ENCODE assay signal across 1 cellular context in the genomic region with DNA sequence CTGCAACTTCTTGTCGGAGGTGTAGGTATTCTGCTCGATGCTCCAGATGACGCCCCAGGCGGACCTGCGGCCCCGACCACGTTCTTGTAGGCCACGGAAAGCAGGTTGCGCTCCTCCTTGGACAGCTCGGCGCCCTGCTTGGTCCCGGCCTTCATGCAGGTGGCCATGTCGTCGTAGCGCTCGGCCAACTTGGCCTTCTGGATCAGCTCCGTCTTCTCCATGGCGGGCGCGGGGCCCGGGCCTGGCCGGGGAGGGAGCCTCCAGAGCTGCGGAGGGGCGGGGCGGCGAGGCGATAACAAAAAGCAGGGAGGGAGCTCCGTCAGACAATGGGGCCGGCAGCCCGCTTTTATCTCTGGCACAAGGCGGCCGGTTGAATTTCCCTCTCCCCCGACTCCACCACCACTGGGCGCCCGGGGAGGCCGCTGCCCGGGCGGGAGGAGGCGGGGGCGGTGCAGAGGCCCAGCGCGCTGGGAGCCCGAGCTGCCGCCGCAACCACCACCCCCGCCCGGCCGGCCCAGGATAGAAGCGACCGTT.
TF ChIP-seq lines count a peak whose summit lies in the region.

No MANE protein-coding gene starts in this region.

TF ChIP-seq in K562, 482 proteins besides CTCF, POLR2A, EP300 and RAD21 (continued from another document):
- TF ChIP-seq, protein P1, sequence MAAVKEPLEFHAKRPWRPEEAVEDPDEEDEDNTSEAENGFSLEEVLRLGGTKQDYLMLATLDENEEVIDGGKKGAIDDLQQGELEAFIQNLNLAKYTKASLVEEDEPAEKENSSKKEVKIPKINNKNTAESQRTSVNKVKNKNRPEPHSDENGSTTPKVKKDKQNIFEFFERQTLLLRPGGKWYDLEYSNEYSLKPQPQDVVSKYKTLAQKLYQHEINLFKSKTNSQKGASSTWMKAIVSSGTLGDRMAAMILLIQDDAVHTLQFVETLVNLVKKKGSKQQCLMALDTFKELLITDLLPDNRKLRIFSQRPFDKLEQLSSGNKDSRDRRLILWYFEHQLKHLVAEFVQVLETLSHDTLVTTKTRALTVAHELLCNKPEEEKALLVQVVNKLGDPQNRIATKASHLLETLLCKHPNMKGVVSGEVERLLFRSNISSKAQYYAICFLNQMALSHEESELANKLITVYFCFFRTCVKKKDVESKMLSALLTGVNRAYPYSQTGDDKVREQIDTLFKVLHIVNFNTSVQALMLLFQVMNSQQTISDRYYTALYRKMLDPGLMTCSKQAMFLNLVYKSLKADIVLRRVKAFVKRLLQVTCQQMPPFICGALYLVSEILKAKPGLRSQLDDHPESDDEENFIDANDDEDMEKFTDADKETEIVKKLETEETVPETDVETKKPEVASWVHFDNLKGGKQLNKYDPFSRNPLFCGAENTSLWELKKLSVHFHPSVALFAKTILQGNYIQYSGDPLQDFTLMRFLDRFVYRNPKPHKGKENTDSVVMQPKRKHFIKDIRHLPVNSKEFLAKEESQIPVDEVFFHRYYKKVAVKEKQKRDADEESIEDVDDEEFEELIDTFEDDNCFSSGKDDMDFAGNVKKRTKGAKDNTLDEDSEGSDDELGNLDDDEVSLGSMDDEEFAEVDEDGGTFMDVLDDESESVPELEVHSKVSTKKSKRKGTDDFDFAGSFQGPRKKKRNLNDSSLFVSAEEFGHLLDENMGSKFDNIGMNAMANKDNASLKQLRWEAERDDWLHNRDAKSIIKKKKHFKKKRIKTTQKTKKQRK (IDR thresholded peaks at IDR 0.05; ENCODE audit: borderline replicate concordance, low read depth, low read length) = no peak
- TF ChIP-seq, protein P2, sequence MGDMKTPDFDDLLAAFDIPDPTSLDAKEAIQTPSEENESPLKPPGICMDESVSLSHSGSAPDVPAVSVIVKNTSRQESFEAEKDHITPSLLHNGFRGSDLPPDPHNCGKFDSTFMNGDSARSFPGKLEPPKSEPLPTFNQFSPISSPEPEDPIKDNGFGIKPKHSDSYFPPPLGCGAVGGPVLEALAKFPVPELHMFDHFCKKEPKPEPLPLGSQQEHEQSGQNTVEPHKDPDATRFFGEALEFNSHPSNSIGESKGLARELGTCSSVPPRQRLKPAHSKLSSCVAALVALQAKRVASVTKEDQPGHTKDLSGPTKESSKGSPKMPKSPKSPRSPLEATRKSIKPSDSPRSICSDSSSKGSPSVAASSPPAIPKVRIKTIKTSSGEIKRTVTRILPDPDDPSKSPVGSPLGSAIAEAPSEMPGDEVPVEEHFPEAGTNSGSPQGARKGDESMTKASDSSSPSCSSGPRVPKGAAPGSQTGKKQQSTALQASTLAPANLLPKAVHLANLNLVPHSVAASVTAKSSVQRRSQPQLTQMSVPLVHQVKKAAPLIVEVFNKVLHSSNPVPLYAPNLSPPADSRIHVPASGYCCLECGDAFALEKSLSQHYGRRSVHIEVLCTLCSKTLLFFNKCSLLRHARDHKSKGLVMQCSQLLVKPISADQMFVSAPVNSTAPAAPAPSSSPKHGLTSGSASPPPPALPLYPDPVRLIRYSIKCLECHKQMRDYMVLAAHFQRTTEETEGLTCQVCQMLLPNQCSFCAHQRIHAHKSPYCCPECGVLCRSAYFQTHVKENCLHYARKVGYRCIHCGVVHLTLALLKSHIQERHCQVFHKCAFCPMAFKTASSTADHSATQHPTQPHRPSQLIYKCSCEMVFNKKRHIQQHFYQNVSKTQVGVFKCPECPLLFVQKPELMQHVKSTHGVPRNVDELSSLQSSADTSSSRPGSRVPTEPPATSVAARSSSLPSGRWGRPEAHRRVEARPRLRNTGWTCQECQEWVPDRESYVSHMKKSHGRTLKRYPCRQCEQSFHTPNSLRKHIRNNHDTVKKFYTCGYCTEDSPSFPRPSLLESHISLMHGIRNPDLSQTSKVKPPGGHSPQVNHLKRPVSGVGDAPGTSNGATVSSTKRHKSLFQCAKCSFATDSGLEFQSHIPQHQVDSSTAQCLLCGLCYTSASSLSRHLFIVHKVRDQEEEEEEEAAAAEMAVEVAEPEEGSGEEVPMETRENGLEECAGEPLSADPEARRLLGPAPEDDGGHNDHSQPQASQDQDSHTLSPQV (IDR thresholded peaks at IDR 0.05) = 0 out of 2 replicates have a peak, but pooled peaks have one; percentile 36
- TF ChIP-seq ZNF79 (CRISPR knock-in tag; IDR thresholded peaks at IDR 0.05; ENCODE audit: low read depth) (no peak), TCF7L2 (IDR thresholded peaks at IDR 0.05; ENCODE audit: low read depth, low read length) (peak; percentile 65; the same call in 1 of the 2 replicates), ZNF764 (CRISPR knock-in tag; IDR thresholded peaks at IDR 0.05; ENCODE audit: low read depth) (no peak), ZNF232 (CRISPR knock-in tag; IDR thresholded peaks at IDR 0.05) (no peak), ZNF707 (CRISPR knock-in tag; conservative IDR thresholded peaks at IDR 0.05) (no peak), RCOR1 (IDR thresholded peaks at IDR 0.05; ENCODE audit: borderline replicate concordance in 1 of 2, low read depth in 2 of 2, low read length in 2 of 2) (0 out of 4 replicates have a peak, but pooled peaks of 1 of the 2 experiments have one; percentile 5), ZNF57 (CRISPR knock-in tag; IDR thresholded peaks at IDR 0.05) (no peak), EGR1 (conservative IDR thresholded peaks at IDR 0.05) (peak; percentile 75), SUPT5H (IDR thresholded peaks at IDR 0.05) (no peak), TAL1 (IDR thresholded peaks at IDR 0.05) (no peak), TCF7 (IDR thresholded peaks at IDR 0.05; ENCODE audit: borderline replicate concordance) (peak; percentile 28; the same call in 1 of the 2 replicates), SOX6 (IDR thresholded peaks at IDR 0.05) (peak; percentile 90), EZH2 (IDR thresholded peaks at IDR 0.05; ENCODE audit: borderline replicate concordance, low read depth, low read length) (no peak), BRD9 (IDR thresholded peaks at IDR 0.05; ENCODE audit: low read depth, partially characterized antibody) (no peak), POLR3G (IDR thresholded peaks at IDR 0.05; ENCODE audit: extremely low read depth, insufficient read length, insufficient replicate concordance) (no peak), BHLHE40 (IDR thresholded peaks at IDR 0.05; ENCODE audit: low read length) (peak; percentile 42), NONO (IDR thresholded peaks at IDR 0.05; ENCODE audit: low read depth in 2 of 2, low read length in 1 of 2) (peak in 1 of 2 experiments; percentile 66; a peak in 1 of 4 replicates), STAT5B (CRISPR knock-in tag; IDR thresholded peaks at IDR 0.05) (no peak), TBP (optimal IDR thresholded peaks at IDR 0.05; ENCODE audit: low read depth, low read length) (peak; percentile 31), FIP1L1 (IDR thresholded peaks at IDR 0.05; ENCODE audit: low read depth, low read length, poor library complexity, severe bottlenecking) (no peak), CBFA2T3 (IDR thresholded peaks at IDR 0.05) (peak; percentile 30; the same call in 1 of the 2 replicates)
- TF ChIP-seq, protein P3, sequence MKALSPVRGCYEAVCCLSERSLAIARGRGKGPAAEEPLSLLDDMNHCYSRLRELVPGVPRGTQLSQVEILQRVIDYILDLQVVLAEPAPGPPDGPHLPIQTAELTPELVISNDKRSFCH (CRISPR knock-in tag; IDR thresholded peaks at IDR 0.05) = no peak
- TF ChIP-seq, protein P3 (tag; IDR thresholded peaks at IDR 0.05) = no peak
- TF ChIP-seq, protein P4, sequence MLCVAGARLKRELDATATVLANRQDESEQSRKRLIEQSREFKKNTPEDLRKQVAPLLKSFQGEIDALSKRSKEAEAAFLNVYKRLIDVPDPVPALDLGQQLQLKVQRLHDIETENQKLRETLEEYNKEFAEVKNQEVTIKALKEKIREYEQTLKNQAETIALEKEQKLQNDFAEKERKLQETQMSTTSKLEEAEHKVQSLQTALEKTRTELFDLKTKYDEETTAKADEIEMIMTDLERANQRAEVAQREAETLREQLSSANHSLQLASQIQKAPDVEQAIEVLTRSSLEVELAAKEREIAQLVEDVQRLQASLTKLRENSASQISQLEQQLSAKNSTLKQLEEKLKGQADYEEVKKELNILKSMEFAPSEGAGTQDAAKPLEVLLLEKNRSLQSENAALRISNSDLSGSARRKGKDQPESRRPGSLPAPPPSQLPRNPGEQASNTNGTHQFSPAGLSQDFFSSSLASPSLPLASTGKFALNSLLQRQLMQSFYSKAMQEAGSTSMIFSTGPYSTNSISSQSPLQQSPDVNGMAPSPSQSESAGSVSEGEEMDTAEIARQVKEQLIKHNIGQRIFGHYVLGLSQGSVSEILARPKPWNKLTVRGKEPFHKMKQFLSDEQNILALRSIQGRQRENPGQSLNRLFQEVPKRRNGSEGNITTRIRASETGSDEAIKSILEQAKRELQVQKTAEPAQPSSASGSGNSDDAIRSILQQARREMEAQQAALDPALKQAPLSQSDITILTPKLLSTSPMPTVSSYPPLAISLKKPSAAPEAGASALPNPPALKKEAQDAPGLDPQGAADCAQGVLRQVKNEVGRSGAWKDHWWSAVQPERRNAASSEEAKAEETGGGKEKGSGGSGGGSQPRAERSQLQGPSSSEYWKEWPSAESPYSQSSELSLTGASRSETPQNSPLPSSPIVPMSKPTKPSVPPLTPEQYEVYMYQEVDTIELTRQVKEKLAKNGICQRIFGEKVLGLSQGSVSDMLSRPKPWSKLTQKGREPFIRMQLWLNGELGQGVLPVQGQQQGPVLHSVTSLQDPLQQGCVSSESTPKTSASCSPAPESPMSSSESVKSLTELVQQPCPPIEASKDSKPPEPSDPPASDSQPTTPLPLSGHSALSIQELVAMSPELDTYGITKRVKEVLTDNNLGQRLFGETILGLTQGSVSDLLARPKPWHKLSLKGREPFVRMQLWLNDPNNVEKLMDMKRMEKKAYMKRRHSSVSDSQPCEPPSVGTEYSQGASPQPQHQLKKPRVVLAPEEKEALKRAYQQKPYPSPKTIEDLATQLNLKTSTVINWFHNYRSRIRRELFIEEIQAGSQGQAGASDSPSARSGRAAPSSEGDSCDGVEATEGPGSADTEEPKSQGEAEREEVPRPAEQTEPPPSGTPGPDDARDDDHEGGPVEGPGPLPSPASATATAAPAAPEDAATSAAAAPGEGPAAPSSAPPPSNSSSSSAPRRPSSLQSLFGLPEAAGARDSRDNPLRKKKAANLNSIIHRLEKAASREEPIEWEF (CRISPR knock-in tag; IDR thresholded peaks at IDR 0.05) = no peak
- TF ChIP-seq, protein P5, sequence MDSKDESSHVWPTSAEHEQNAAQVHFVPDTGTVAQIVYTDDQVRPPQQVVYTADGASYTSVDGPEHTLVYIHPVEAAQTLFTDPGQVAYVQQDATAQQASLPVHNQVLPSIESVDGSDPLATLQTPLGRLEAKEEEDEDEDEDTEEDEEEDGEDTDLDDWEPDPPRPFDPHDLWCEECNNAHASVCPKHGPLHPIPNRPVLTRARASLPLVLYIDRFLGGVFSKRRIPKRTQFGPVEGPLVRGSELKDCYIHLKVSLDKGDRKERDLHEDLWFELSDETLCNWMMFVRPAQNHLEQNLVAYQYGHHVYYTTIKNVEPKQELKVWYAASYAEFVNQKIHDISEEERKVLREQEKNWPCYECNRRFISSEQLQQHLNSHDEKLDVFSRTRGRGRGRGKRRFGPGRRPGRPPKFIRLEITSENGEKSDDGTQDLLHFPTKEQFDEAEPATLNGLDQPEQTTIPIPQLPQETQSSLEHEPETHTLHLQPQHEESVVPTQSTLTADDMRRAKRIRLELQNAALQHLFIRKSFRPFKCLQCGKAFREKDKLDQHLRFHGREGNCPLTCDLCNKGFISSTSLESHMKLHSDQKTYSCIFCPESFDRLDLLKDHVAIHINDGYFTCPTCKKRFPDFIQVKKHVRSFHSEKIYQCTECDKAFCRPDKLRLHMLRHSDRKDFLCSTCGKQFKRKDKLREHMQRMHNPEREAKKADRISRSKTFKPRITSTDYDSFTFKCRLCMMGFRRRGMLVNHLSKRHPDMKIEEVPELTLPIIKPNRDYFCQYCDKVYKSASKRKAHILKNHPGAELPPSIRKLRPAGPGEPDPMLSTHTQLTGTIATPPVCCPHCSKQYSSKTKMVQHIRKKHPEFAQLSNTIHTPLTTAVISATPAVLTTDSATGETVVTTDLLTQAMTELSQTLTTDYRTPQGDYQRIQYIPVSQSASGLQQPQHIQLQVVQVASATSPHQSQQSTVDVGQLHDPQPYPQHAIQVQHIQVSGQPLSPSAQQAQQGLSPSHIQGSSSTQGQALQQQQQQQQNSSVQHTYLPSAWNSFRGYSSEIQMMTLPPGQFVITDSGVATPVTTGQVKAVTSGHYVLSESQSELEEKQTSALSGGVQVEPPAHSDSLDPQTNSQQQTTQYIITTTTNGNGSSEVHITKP (IDR thresholded peaks at IDR 0.05; ENCODE audit: partially characterized antibody) = peak; percentile 95
- TF ChIP-seq, protein P6, sequence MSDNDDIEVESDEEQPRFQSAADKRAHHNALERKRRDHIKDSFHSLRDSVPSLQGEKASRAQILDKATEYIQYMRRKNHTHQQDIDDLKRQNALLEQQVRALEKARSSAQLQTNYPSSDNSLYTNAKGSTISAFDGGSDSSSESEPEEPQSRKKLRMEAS (CRISPR knock-in tag; IDR thresholded peaks at IDR 0.05) = peak; percentile 52; the same call in 1 of the 2 replicates
- TF ChIP-seq, protein P7, sequence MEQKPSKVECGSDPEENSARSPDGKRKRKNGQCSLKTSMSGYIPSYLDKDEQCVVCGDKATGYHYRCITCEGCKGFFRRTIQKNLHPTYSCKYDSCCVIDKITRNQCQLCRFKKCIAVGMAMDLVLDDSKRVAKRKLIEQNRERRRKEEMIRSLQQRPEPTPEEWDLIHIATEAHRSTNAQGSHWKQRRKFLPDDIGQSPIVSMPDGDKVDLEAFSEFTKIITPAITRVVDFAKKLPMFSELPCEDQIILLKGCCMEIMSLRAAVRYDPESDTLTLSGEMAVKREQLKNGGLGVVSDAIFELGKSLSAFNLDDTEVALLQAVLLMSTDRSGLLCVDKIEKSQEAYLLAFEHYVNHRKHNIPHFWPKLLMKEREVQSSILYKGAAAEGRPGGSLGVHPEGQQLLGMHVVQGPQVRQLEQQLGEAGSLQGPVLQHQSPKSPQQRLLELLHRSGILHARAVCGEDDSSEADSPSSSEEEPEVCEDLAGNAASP (IDR thresholded peaks at IDR 0.05) = no peak
- TF ChIP-seq, protein P8, sequence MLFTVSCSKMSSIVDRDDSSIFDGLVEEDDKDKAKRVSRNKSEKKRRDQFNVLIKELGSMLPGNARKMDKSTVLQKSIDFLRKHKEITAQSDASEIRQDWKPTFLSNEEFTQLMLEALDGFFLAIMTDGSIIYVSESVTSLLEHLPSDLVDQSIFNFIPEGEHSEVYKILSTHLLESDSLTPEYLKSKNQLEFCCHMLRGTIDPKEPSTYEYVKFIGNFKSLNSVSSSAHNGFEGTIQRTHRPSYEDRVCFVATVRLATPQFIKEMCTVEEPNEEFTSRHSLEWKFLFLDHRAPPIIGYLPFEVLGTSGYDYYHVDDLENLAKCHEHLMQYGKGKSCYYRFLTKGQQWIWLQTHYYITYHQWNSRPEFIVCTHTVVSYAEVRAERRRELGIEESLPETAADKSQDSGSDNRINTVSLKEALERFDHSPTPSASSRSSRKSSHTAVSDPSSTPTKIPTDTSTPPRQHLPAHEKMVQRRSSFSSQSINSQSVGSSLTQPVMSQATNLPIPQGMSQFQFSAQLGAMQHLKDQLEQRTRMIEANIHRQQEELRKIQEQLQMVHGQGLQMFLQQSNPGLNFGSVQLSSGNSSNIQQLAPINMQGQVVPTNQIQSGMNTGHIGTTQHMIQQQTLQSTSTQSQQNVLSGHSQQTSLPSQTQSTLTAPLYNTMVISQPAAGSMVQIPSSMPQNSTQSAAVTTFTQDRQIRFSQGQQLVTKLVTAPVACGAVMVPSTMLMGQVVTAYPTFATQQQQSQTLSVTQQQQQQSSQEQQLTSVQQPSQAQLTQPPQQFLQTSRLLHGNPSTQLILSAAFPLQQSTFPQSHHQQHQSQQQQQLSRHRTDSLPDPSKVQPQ (CRISPR knock-in tag; IDR thresholded peaks at IDR 0.05; ENCODE audit: borderline replicate concordance) = no peak
